In genomic region chr2:109613922-109614714, GRCh38 we compare ENCODE assay signal across 8 cellular contexts. TPM values are rescaled to one million over a fixed set of nuclear protein-coding genes. Genes with fewer than 3 reads are reported as not detected.
DNase-seq lines count a peak whose midpoint lies in the region; ATAC-seq and TF ChIP-seq lines count a peak whose summit lies in the region.

SEPTIN10 (minus strand) TSS chr2:109613966; CDS start chr2:109613827, 139 bp downstream.
SOWAHC (plus strand) TSS chr2:109614364; CDS start chr2:109614490, 126 bp downstream.

- H3K4me1 Mint-ChIP-seq in natural killer cell treated with Interleukin-12 subunit alpha and Interleukin-12 subunit beta and Interleukin-15 and Interleukin-18, amount 100 ng/mL, for 72 hours (ENCODE audit: low read depth in 2 of 2), result peaks cover 7 to 8% of the 10 kb centered on the region in 2 donors
- H3K4me1 Mint-ChIP-seq in stimulated activated naive B cell treated with anti-CD40 and anti-IgM and Interleukin-4, amounts not matched to agents 10 μg/mL and 1 μg/mL and 100 μg/mL, for 72 hours, result peaks cover 2 to 4% of the 10 kb centered on the region in 2 donors

- peaks cover 29 to 50% of the 10 kb centered on the region in 2 donors for H3K27me3 Mint-ChIP-seq in natural killer cell treated with Interleukin-12 subunit alpha and Interleukin-12 subunit beta and Interleukin-15 and Interleukin-18, amount 100 ng/mL, for 72 hours
- peaks cover 51 to 61% of the 10 kb centered on the region in 2 donors for H3K27me3 Mint-ChIP-seq in stimulated activated naive B cell treated with anti-CD40 and anti-IgM and Interleukin-4, amounts not matched to agents 10 μg/mL and 1 μg/mL and 100 μg/mL, for 72 hours

- H3K9me3 Mint-ChIP-seq in natural killer cell treated with Interleukin-12 subunit alpha and Interleukin-12 subunit beta and Interleukin-15 and Interleukin-18, amount 100 ng/mL, for 72 hours, result no peaks in the 10 kb centered on the region
- peaks cover 0 to 3% of the 10 kb centered on the region in 2 donors for H3K9me3 Mint-ChIP-seq in stimulated activated naive B cell treated with anti-CD40 and anti-IgM and Interleukin-4, amounts not matched to agents 10 μg/mL and 1 μg/mL and 100 μg/mL, for 72 hours

- H3K36me3 Mint-ChIP-seq in natural killer cell treated with Interleukin-12 subunit alpha and Interleukin-12 subunit beta and Interleukin-15 and Interleukin-18, amount 100 ng/mL, for 72 hours, result peaks cover 8% of the 10 kb centered on the region
- peaks cover 6 to 14% of the 10 kb centered on the region in 2 donors for H3K36me3 Mint-ChIP-seq in stimulated activated naive B cell treated with anti-CD40 and anti-IgM and Interleukin-4, amounts not matched to agents 10 μg/mL and 1 μg/mL and 100 μg/mL, for 72 hours

- POLR2A ChIA-PET in BJ (lab: Charles Lee), result interaction anchor here (0.8 kb wide), 1 partner anchor 34 kb away, joined by 4 read pairs; no protein-coding TSS in a partner anchor

- no peaks in the 10 kb centered on the region for H3K36me3 ChIP-seq in BJ (ENCODE audit: control insufficient read depth, insufficient read depth, low read length)

- H3K27me3 ChIP-seq in BJ (ENCODE audit: control insufficient read depth, insufficient read depth, low read length), result no peaks in the 10 kb centered on the region

- peak within 1 kb of the TSS; percentile 81 for H3K4me3 ChIP-seq in BJ (ENCODE audit: low read depth, low read length)

- peak; percentile 82 for ATAC-seq in GM19452 (IDR thresholded peaks at IDR 0.05; ENCODE audit: unreplicated experiment)
- peak; percentile 96 to 97 for ATAC-seq in natural killer cell treated with Interleukin-12 subunit alpha and Interleukin-12 subunit beta and Interleukin-15 and Interleukin-18, amount 100 ng/mL, for 72 hours
- ATAC-seq in stimulated activated naive B cell treated with anti-CD40 and anti-IgM and Interleukin-4, amounts not matched to agents 10 μg/mL and 1 μg/mL and 100 μg/mL, for 72 hours (replicated peaks), result peak; percentile 90 to 93

- H3K27ac Mint-ChIP-seq in natural killer cell treated with Interleukin-12 subunit alpha and Interleukin-12 subunit beta and Interleukin-15 and Interleukin-18, amount 100 ng/mL, for 72 hours, result peak within 1 kb of the TSS in 1 of 2 donors; percentile 65
- peak within 1 kb of the TSS; percentile 91 for H3K27ac Mint-ChIP-seq in stimulated activated naive B cell treated with anti-CD40 and anti-IgM and Interleukin-4, amounts not matched to agents 10 μg/mL and 1 μg/mL and 100 μg/mL, for 72 hours

- H3K4me3 Mint-ChIP-seq in natural killer cell treated with Interleukin-12 subunit alpha and Interleukin-12 subunit beta and Interleukin-15 and Interleukin-18, amount 100 ng/mL, for 72 hours, result peak within 1 kb of the TSS; percentile 86
- H3K4me3 Mint-ChIP-seq in stimulated activated naive B cell treated with anti-CD40 and anti-IgM and Interleukin-4, amounts not matched to agents 10 μg/mL and 1 μg/mL and 100 μg/mL, for 72 hours, result peak within 1 kb of the TSS; percentile 88 to 93

- CTCF ChIA-PET in BJ (lab: Yijun Ruan, JAX), result interaction anchor here (0.6 to 2.9 kb wide), 7 partner anchors 10 to 122 kb away, joined by 3 to 17 read pairs (median 6); no protein-coding TSS in a partner anchor

- DNase-seq in BJ (ENCODE audit: low read depth) (peak; percentile 96), HPDE6-E6E7 (ENCODE audit: extremely low spot score) (peak; percentile 75), RPMI7951 (ENCODE audit: low read depth) (peak; percentile 99), fibroblast of the conjunctiva (ENCODE audit: low read depth) (peak; percentile 100)
- peak; percentile 93 for DNase-seq in activated effector memory CD4-positive, alpha-beta T cell treated with anti-CD3 and anti-CD28 coated beads, Interleukin-2, amount 50 U/mL, for 16 hours
- DNase-seq in natural killer cell treated with Interleukin-12 subunit alpha and Interleukin-12 subunit beta and Interleukin-15 and Interleukin-18, amount 100 ng/mL, for 72 hours (ENCODE audit: low spot score), result peak; percentile 86
- DNase-seq in stimulated activated naive B cell treated with anti-CD40 and anti-IgM and Interleukin-4, amounts not matched to agents 10 μg/mL and 1 μg/mL and 100 μg/mL, for 72 hours, result peak; percentile 57

- TF ChIP-seq CTCF in BJ (IDR thresholded peaks at IDR 0.05; ENCODE audit: insufficient read depth, low read depth, low read length), result no peak

RNA-seq across cellular contexts. Expression of gene SEPTIN10, which starts in this region (rescaled TPM):
- 68.8 and 93.2 TPM in 2 replicates for polyA plus RNA-seq in BJ (2011; rRNA removed)
- polyA minus RNA-seq in BJ (2011; rRNA and poly(A)+ RNA removed), result 32.9 and 51.9 TPM in 2 replicates
- total RNA-seq in RPMI7951 (2014; rRNA removed; shearing (Covaris generic)), result 107 and 124 TPM in 2 replicates
- total RNA-seq in natural killer cell treated with Interleukin-12 subunit alpha and Interleukin-12 subunit beta and Interleukin-15 and Interleukin-18, amount 100 ng/mL, for 72 hours, result 1 to 10 TPM in 1 of 2 donors, under 1 TPM in 1; 0.64 to 1.9 TPM

RNA-seq across cellular contexts. Expression of gene SOWAHC, which starts in this region (rescaled TPM):
- 5.2 and 9.1 TPM in 2 replicates for polyA plus RNA-seq in BJ (2011; rRNA removed)
- 5.3 and 5.6 TPM in 2 replicates for polyA minus RNA-seq in BJ (2011; rRNA and poly(A)+ RNA removed)
- 6.8 and 7.2 TPM in 2 replicates for total RNA-seq in RPMI7951 (2014; rRNA removed; shearing (Covaris generic))
- under 1 TPM; 0.14 to 0.29 TPM for total RNA-seq in natural killer cell treated with Interleukin-12 subunit alpha and Interleukin-12 subunit beta and Interleukin-15 and Interleukin-18, amount 100 ng/mL, for 72 hours

Comparison
In these comparisons a context has a peak if more than half of its experiments do, and no peak if none do; other contexts are left out.
1. Peak in every context shown above with its lines: DNase-seq, ATAC-seq and H3K4me3 ChIP-seq.
2. RNA of gene SEPTIN10 (total RNA-seq): 107 to 124 TPM in RPMI7951; 0.64 to 1.9 TPM in natural killer cell treated with Interleukin-12 subunit alpha and Interleukin-12 subunit beta and Interleukin-15 and Interleukin-18, amount 100 ng/mL, for 72 hours; every median in the first group is over 10 times any median in the second.